8 cellular contexts compared by ENCODE assay signal in genomic region chr1:44819594-44820327, GRCh38. TPM values are rescaled to one million over a fixed set of nuclear protein-coding genes. Genes with fewer than 3 reads are reported as not detected.
DNase-seq lines count a peak whose midpoint lies in the region; ATAC-seq and TF ChIP-seq lines count a peak whose summit lies in the region.

No MANE protein-coding gene starts in this region.

- intact Hi-C loops in lower leg skin (cut with DNase I; ENCODE audit: low total_unique reads): no loop called here

- peak overlapping the region; percentile 30 for H3K4me3 ChIP-seq in lower leg skin (ENCODE audit: low read depth, poor library complexity, severe bottlenecking)

- 0 to 2% methylated on average over 26 to 34 of the region's 34 CpGs for WGBS in lower leg skin, 2 donors

- TF ChIP-seq POLR2A in GM15510 (IDR thresholded peaks at IDR 0.05; ENCODE audit: borderline replicate concordance, extremely low read depth, insufficient read length) (peak; percentile 99), lower leg skin (IDR thresholded peaks at IDR 0.05) (peak in 1 of 2 donors; percentile 58)

- ATAC-seq in HG02840 (IDR thresholded peaks at IDR 0.05; ENCODE audit: low FRiP score, unreplicated experiment): peak; percentile 73

- no peak for TF ChIP-seq CTCF in lower leg skin (IDR thresholded peaks at IDR 0.05)

- DNase-seq in NCI-H524 (lab: John Stamatoyannopoulos, UW) (peak; percentile 64 to 85), ecto neural progenitor cell (ENCODE audit: low spot score) (peak; percentile 93), lower leg skin (ENCODE audit: low spot score in 2 of 2) (peak; percentile 77 to 96), 8988T (no peak)
- peak; percentile 82 to 90 for DNase-seq in activated CD4-positive, alpha-beta T cell treated with anti-CD3 and anti-CD28 coated beads, Interleukin-2, amount 50 U/mL, for 48 hours
- DNase-seq in stimulated activated CD4-positive, alpha-beta T cell treated with anti-CD3 and anti-CD28 coated beads, TNF-alpha, amount 100 ng/mL, for 4 hours (ENCODE audit: low read depth in 3 of 3): peak in 2 of 3 experiments; percentile 52 to 74

RNA-seq across cellular contexts. Expression of gene BTBD19, which starts 11.4 kb away (rescaled TPM):
- total RNA-seq in lower leg skin: 1 to 10 TPM; 1.0 to 4.0 (median 2.4) TPM

RNA-seq across cellular contexts. Expression of gene DYNLT4, which starts 12.6 kb away (rescaled TPM):
- total RNA-seq in lower leg skin: 1 to 10 TPM in 1 of 4 donors, not detected in 3; 2.4 TPM

RNA-seq across cellular contexts. Expression of gene PLK3, which starts 19.6 kb away (rescaled TPM):
- total RNA-seq in lower leg skin: 10 to 100 TPM; 39.7 to 80.9 (median 44.9) TPM

RNA-seq across cellular contexts. Expression of gene PTCH2, which starts 23.3 kb away (rescaled TPM):
- total RNA-seq in lower leg skin: 1 to 10 TPM in 2 of 4 donors, under 1 TPM in 2; 0.54 to 2.7 (median 1.2) TPM

RNA-seq across cellular contexts. Expression of gene BEST4, which starts 31.8 kb away (rescaled TPM):
- under 1 TPM in 1 of 4 donors, not detected in 3; 0.23 TPM for total RNA-seq in lower leg skin
